Comparison of ENCODE assay signal across 1 cellular context in genomic region chr13:46295531-46296464, GRCh38.
TF ChIP-seq lines count a peak whose summit lies in the region.

No MANE protein-coding gene starts in this region.

TF ChIP-seq in GM12878, 131 proteins besides CTCF, POLR2A, EP300 and RAD21 (continued from another document):
- no peak for TF ChIP-seq E2F4 (IDR thresholded peaks at IDR 0.05; ENCODE audit: low read depth, low read length)
- TF ChIP-seq CHD4 (IDR thresholded peaks at IDR 0.05), result no peak
- no peak for TF ChIP-seq CHD2 (IDR thresholded peaks at IDR 0.05; ENCODE audit: borderline replicate concordance, low read depth, low read length)
- TF ChIP-seq RUNX3 (IDR thresholded peaks at IDR 0.05; ENCODE audit: low read length), result 0 out of 2 replicates have a peak, but pooled peaks have one; percentile 21
- TF ChIP-seq FOXK2 (IDR thresholded peaks at IDR 0.05), result no peak
- TF ChIP-seq PKNOX1 (IDR thresholded peaks at IDR 0.05), result no peak
- TF ChIP-seq MTA2 (IDR thresholded peaks at IDR 0.05; ENCODE audit: low read depth), result no peak
- no peak for TF ChIP-seq CHD1 (IDR thresholded peaks at IDR 0.05; ENCODE audit: low read depth, low read length)
- peak; percentile 73 for TF ChIP-seq RAD51 (IDR thresholded peaks at IDR 0.05)
- TF ChIP-seq RB1 (IDR thresholded peaks at IDR 0.05; ENCODE audit: borderline replicate concordance), result no peak
- peak; percentile 4 to 28; a peak in 1 of 4 replicates for TF ChIP-seq BHLHE40 (IDR thresholded peaks at IDR 0.05; ENCODE audit: borderline replicate concordance in 1 of 2, low read depth in 2 of 2, low read length in 1 of 2)
- no peak for TF ChIP-seq KDM1A (IDR thresholded peaks at IDR 0.05; ENCODE audit: borderline replicate concordance)
- peak; percentile 50; the same call in 1 of the 2 replicates for TF ChIP-seq ATF3 (IDR thresholded peaks at IDR 0.05; ENCODE audit: borderline replicate concordance, extremely low read depth, low read depth, low read length)
- TF ChIP-seq USF1 (IDR thresholded peaks at IDR 0.05; ENCODE audit: borderline replicate concordance, extremely low read length, insufficient read depth, low read depth, low read length), result peak; percentile 75
- TF ChIP-seq PAX5 (IDR thresholded peaks at IDR 0.05; ENCODE audit: borderline replicate concordance, low read depth, low read length), result no peak
- no peak for TF ChIP-seq SKIL (IDR thresholded peaks at IDR 0.05; ENCODE audit: low read depth, poor library complexity, severe bottlenecking)
- peak; percentile 14; the same call in 1 of the 2 replicates for TF ChIP-seq USF2 (IDR thresholded peaks at IDR 0.05; ENCODE audit: borderline replicate concordance, low read depth, low read length)
- no peak for TF ChIP-seq CREM (IDR thresholded peaks at IDR 0.05; ENCODE audit: low read depth)
- TF ChIP-seq NFIC (IDR thresholded peaks at IDR 0.05; ENCODE audit: low read depth, low read length), result no peak
- no peak for TF ChIP-seq PML (IDR thresholded peaks at IDR 0.05; ENCODE audit: low read length)
- no peak for TF ChIP-seq MTA3 (IDR thresholded peaks at IDR 0.05; ENCODE audit: borderline replicate concordance, low read length)
- TF ChIP-seq ZNF384 (IDR thresholded peaks at IDR 0.05; ENCODE audit: borderline replicate concordance, low read depth, low read length), result no peak
- no peak for TF ChIP-seq CREB1 (IDR thresholded peaks at IDR 0.05; ENCODE audit: low read depth)
- TF ChIP-seq SPI1 (IDR thresholded peaks at IDR 0.05; ENCODE audit: borderline replicate concordance, insufficient read depth, low read depth, low read length), result peak; percentile 30; the same call in 1 of the 2 replicates
